ENCODE assay signal across 1 cellular context in genomic region chr12:4865246-4865645, GRCh38.
A peak's percentile ranks its signal among the peaks of the same experiment; 100 is the strongest.
TF ChIP-seq lines count a peak whose summit lies in the region.

No MANE protein-coding gene starts in this region.

TF ChIP-seq in HepG2, 621 proteins besides CTCF, POLR2A, EP300 and RAD21 (continued from another document):
- TF ChIP-seq ZNF609 (CRISPR knock-in tag; IDR thresholded peaks at IDR 0.05; ENCODE audit: borderline replicate concordance) (no peak), MAFK (conservative IDR thresholded peaks at IDR 0.05 in 1 of 2, IDR thresholded peaks at IDR 0.05 in 1 of 2; ENCODE audit: low read length in 2 of 2) (peak in 1 of 2 experiments; percentile 42; a peak in 2 of 4 replicates), ZNF24 (IDR thresholded peaks at IDR 0.05) (no peak)
TF ChIP-seq in HepG2: peak in this region for 2.
